ENCODE assay signal across 8 cellular contexts in genomic region chr7:106865130-106866115, GRCh38. TPM values are rescaled to one million over a fixed set of nuclear protein-coding genes. Genes with fewer than 3 reads are reported as not detected.
A peak's percentile ranks its signal among the peaks of the same experiment; 100 is the strongest.
DNase-seq lines count a peak whose midpoint lies in the region; ATAC-seq lines count a peak whose summit lies in the region.

Gene PIK3CG (plus strand): TSS chr7:106865282. CDS start chr7:106867562, 2,280 bp downstream.

- no peaks in the 10 kb centered on the region for H3K27me3 ChIP-seq in CD4-positive, alpha-beta memory T cell (ENCODE audit: insufficient read depth, low read length)
- H3K27me3 ChIP-seq in mononuclear cell (ENCODE audit: insufficient read depth, low read length): no peaks in the 10 kb centered on the region

- no peaks in the 10 kb centered on the region for H3K9me3 ChIP-seq in CD4-positive, alpha-beta memory T cell (ENCODE audit: control insufficient read depth in 1 of 2, low read length in 2 of 2)
- no peaks in the 10 kb centered on the region for H3K9me3 ChIP-seq in mononuclear cell (ENCODE audit: low read depth, low read length)

- peak; percentile 58 to 77 (median 66) for DNase-seq in CD4-positive, alpha-beta memory T cell
- no peak for DNase-seq in midbrain (lab: John Stamatoyannopoulos, UW)
- no peak for DNase-seq in HPDE6-E6E7 (ENCODE audit: extremely low spot score)
- no peak for DNase-seq in G401 (ENCODE audit: low spot score)

- peak within 1 kb of the TSS; percentile 88 to 95 (median 92) for H3K27ac Mint-ChIP-seq in CD4-positive, alpha-beta memory T cell
- peak within 1 kb of the TSS; percentile 98 for H3K27ac Mint-ChIP-seq in activated T-helper 17 cell treated with anti-CD3 and anti-CD28 coated beads, Interleukin-2, amount 50 U/mL, for 72 hours

- POLR2A ChIA-PET in CD4-positive, alpha-beta memory T cell (lab: Charles Lee; ENCODE audit: partially characterized antibody): interaction anchor here (0.8 to 4.3 kb wide), 6 partner anchors 14 to 303 kb away, joined by 3 to 46 read pairs (median 6); partner anchors contain the start of gene HBP1

- intact Hi-C loops in CD4-positive, alpha-beta memory T cell (cut with micrococcal nuclease): loop anchor here (1.0 to 10.0 kb wide), 9 partner anchors 13 to 1704 kb away; partner anchors contain the start of genes CBLL1, COG5, DNAJB9 and DUS4L

- H3K36me3 ChIP-seq in CD4-positive, alpha-beta memory T cell (ENCODE audit: insufficient read depth, low read length): peaks cover 20% of the 10 kb centered on the region

- H3K4me1 ChIP-seq in CD4-positive, alpha-beta memory T cell (ENCODE audit: insufficient read depth, low read length): peaks cover 67% of the 10 kb centered on the region
- peaks cover 64% of the 10 kb centered on the region for H3K4me1 ChIP-seq in mononuclear cell (ENCODE audit: insufficient read depth, low read length)

- peak; percentile 75 for ATAC-seq in GM19452 (IDR thresholded peaks at IDR 0.05; ENCODE audit: unreplicated experiment)
- ATAC-seq in HG03460 (IDR thresholded peaks at IDR 0.05; ENCODE audit: unreplicated experiment): peak; percentile 69
- peak; percentile 78 for ATAC-seq in activated T-helper 17 cell treated with anti-CD3 and anti-CD28 coated beads, Interleukin-2, amount 50 U/mL, for 72 hours (replicated peaks)

- in situ Hi-C loops in G401 (cut with HindIII; ENCODE audit: low sequenced_read_pairs): no loop called here

- peaks cover 57 to 87% (median 69%) of the 10 kb centered on the region in 4 donors for H3K4me1 Mint-ChIP-seq in CD4-positive, alpha-beta memory T cell
- peaks cover 36% of the 10 kb centered on the region for H3K4me1 Mint-ChIP-seq in activated T-helper 17 cell treated with anti-CD3 and anti-CD28 coated beads, Interleukin-2, amount 50 U/mL, for 72 hours

- H3K4me3 Mint-ChIP-seq in CD4-positive, alpha-beta memory T cell: peak within 1 kb of the TSS; percentile 90 to 97 (median 93)
- peak within 1 kb of the TSS; percentile 99 for H3K4me3 Mint-ChIP-seq in activated T-helper 17 cell treated with anti-CD3 and anti-CD28 coated beads, Interleukin-2, amount 50 U/mL, for 72 hours

- H3K27ac ChIP-seq in CD4-positive, alpha-beta memory T cell (ENCODE audit: low read depth, low read length): peak within 1 kb of the TSS; percentile 66

- H3K4me3 ChIP-seq in CD4-positive, alpha-beta memory T cell (ENCODE audit: low read length in 2 of 2): peak within 1 kb of the TSS; percentile 68 to 83
- peak within 1 kb of the TSS; percentile 70 for H3K4me3 ChIP-seq in mononuclear cell (ENCODE audit: low read length)

- CTCF ChIA-PET in CD4-positive, alpha-beta memory T cell (lab: Charles Lee; ENCODE audit: partially characterized antibody): interaction anchor here (0.7 to 2.3 kb wide), 5 partner anchors 53 to 283 kb away, joined by 3 to 13 read pairs (median 3); partner anchors contain the start of gene CCDC71L

- H3K9me3 Mint-ChIP-seq in CD4-positive, alpha-beta memory T cell: peaks cover 0 to 2% (median 0%) of the 10 kb centered on the region in 8 donors
- no peaks in the 10 kb centered on the region for H3K9me3 Mint-ChIP-seq in activated T-helper 17 cell treated with anti-CD3 and anti-CD28 coated beads, Interleukin-2, amount 50 U/mL, for 72 hours

- peaks cover 36 to 41% of the 10 kb centered on the region in 2 donors for H3K36me3 Mint-ChIP-seq in CD4-positive, alpha-beta memory T cell
- peaks cover 38% of the 10 kb centered on the region for H3K36me3 Mint-ChIP-seq in activated T-helper 17 cell treated with anti-CD3 and anti-CD28 coated beads, Interleukin-2, amount 50 U/mL, for 72 hours (ENCODE audit: low read depth)

- no peaks in the 10 kb centered on the region for H3K27me3 Mint-ChIP-seq in CD4-positive, alpha-beta memory T cell
- no peaks in the 10 kb centered on the region for H3K27me3 Mint-ChIP-seq in activated T-helper 17 cell treated with anti-CD3 and anti-CD28 coated beads, Interleukin-2, amount 50 U/mL, for 72 hours

RNA-seq across cellular contexts. Expression of gene PIK3CG, which starts in this region (rescaled TPM):
- 10 to 100 TPM; 32.3 to 32.6 TPM for total RNA-seq in CD4-positive, alpha-beta memory T cell
- polyA plus RNA-seq in CD4-positive, alpha-beta memory T cell: 10 to 100 TPM; 15.3 to 19.2 TPM
- total RNA-seq in activated T-helper 17 cell treated with anti-CD3 and anti-CD28 coated beads, Interleukin-2, amount 50 U/mL, for 72 hours: 10 to 100 TPM; 21.6 to 25.7 TPM
- total RNA-seq in mononuclear cell: 81.3 TPM
- total RNA-seq in G401 (2014; rRNA removed; shearing (Covaris generic)): 0.74 and 1.5 TPM in 2 replicates

Comparison
In these comparisons a context has a peak if more than half of its experiments do, and no peak if none do; other contexts are left out.
1. DNase-seq: peak in CD4-positive, alpha-beta memory T cell (5 of 5); none in midbrain (single experiment), HPDE6-E6E7 (single experiment) and G401 (single experiment).
2. Peak in every context shown above with its lines, with median percentiles within 50 percentile points of each other: ATAC-seq.